21 cellular contexts compared by ENCODE assay signal in genomic region chr2:9247177-9247576, GRCh38. TPM values are rescaled to one million over a fixed set of nuclear protein-coding genes. Genes with fewer than 3 reads are reported as not detected.
DNase-seq lines count a peak whose midpoint lies in the region; ATAC-seq and TF ChIP-seq lines count a peak whose summit lies in the region.
"Had no signal": no experiment of that assay in that cellular context is flagged by ENCODE, and none has a peak within 500 bp of the region (broad histone marks: within the 10 kb centered on the region; RNA-seq: fewer than 3 reads in every experiment).

No MANE protein-coding gene starts in this region.

- H3K27me3 ChIP-seq in trophoblast cell (ENCODE audit: insufficient read depth, low read length), result no peaks in the 10 kb centered on the region
- no peaks in the 10 kb centered on the region for H3K27me3 ChIP-seq in esophagus squamous epithelium
- H3K27me3 ChIP-seq in MG63, result no peaks in the 10 kb centered on the region

- H3K36me3 ChIP-seq in trophoblast cell (ENCODE audit: control insufficient read depth in 1 of 2, insufficient read depth in 2 of 2, low read length in 2 of 2), result peaks cover 0 to 3% of the 10 kb centered on the region in 2 experiments
- no peaks in the 10 kb centered on the region for H3K36me3 ChIP-seq in esophagus squamous epithelium
- peaks cover 16% of the 10 kb centered on the region for H3K36me3 ChIP-seq in MG63

- WGBS in trophoblast cell (ENCODE audit: extremely low coverage, insufficient coverage, insufficient read length), result no CpG with 5 or more reads among the region's 13 CpGs
- WGBS in esophagus squamous epithelium, 2 donors, result 78 to 85% methylated on average over 11 of the region's 13 CpGs

- no peak for TF ChIP-seq POLR2A in esophagus squamous epithelium (IDR thresholded peaks at IDR 0.05)

- H2BK12ac ChIP-seq in trophoblast cell (ENCODE audit: low read length), result no peak overlapping the region

- no peak overlapping the region for H4K8ac ChIP-seq in trophoblast cell (ENCODE audit: low read depth, low read length)

- peaks cover 0 to 1% of the 10 kb centered on the region in 2 donors for H3K36me3 Mint-ChIP-seq in stimulated activated naive B cell treated with anti-CD40 and anti-IgM and Interleukin-4, amounts not matched to agents 10 μg/mL and 1 μg/mL and 100 μg/mL, for 72 hours
- H3K36me3 Mint-ChIP-seq: activated naive CD4-positive, alpha-beta T cell treated with anti-CD3 and anti-CD28 coated beads, Interleukin-2, amount 50 U/mL, for 24 hours had no signal

- H3K4me3 Mint-ChIP-seq in stimulated activated naive B cell treated with anti-CD40 and anti-IgM and Interleukin-4, amounts not matched to agents 10 μg/mL and 1 μg/mL and 100 μg/mL, for 72 hours, result no peak overlapping the region
- H3K4me3 Mint-ChIP-seq: activated B cell treated with CpG ODN at 0.5 μM for 24 hours; activated CD8-positive, alpha-beta T cell treated with anti-CD3 and anti-CD28 coated beads for 36 hours; activated naive CD4-positive, alpha-beta T cell treated with anti-CD3 and anti-CD28 coated beads, Interleukin-2, amount 50 U/mL, for 24 hours; activated T-cell treated with anti-CD3 and anti-CD28 coated beads, Interleukin-2, amount 50 U/mL, for 24 hours; stimulated activated naive CD8-positive, alpha-beta T cell treated with anti-CD3 and anti-CD28 coated beads, Interleukin-15, amount 100 ng/mL, for 72 hours; T-helper 17 cell had no signal

- no peak overlapping the region for H2AK5ac ChIP-seq in trophoblast cell (ENCODE audit: low read length)

- H3K27me3 Mint-ChIP-seq in stimulated activated naive B cell treated with anti-CD40 and anti-IgM and Interleukin-4, amounts not matched to agents 10 μg/mL and 1 μg/mL and 100 μg/mL, for 72 hours, result peaks cover 3 to 4% of the 10 kb centered on the region in 2 donors

- H3K4me1 Mint-ChIP-seq in stimulated activated naive B cell treated with anti-CD40 and anti-IgM and Interleukin-4, amounts not matched to agents 10 μg/mL and 1 μg/mL and 100 μg/mL, for 72 hours, result no peaks in the 10 kb centered on the region
- H3K4me1 Mint-ChIP-seq: activated B cell treated with CpG ODN at 0.5 μM for 24 hours; activated naive CD4-positive, alpha-beta T cell treated with anti-CD3 and anti-CD28 coated beads, Interleukin-2, amount 50 U/mL, for 24 hours; stimulated activated naive CD8-positive, alpha-beta T cell treated with anti-CD3 and anti-CD28 coated beads, Interleukin-15, amount 100 ng/mL, for 72 hours; T-helper 17 cell had no signal

- no peak overlapping the region for H3K27ac Mint-ChIP-seq in stimulated activated naive B cell treated with anti-CD40 and anti-IgM and Interleukin-4, amounts not matched to agents 10 μg/mL and 1 μg/mL and 100 μg/mL, for 72 hours
- H3K27ac Mint-ChIP-seq: activated B cell treated with CpG ODN at 0.5 μM for 24 hours; activated CD8-positive, alpha-beta T cell treated with anti-CD3 and anti-CD28 coated beads for 36 hours; activated naive CD4-positive, alpha-beta T cell treated with anti-CD3 and anti-CD28 coated beads, Interleukin-2, amount 50 U/mL, for 24 hours; activated T-cell treated with anti-CD3 and anti-CD28 coated beads, Interleukin-2, amount 50 U/mL, for 24 hours; stimulated activated naive CD8-positive, alpha-beta T cell treated with anti-CD3 and anti-CD28 coated beads, Interleukin-15, amount 100 ng/mL, for 72 hours; T-helper 17 cell had no signal

- H2BK5ac ChIP-seq in trophoblast cell (ENCODE audit: low read depth, low read length, poor library complexity), result no peak overlapping the region

- TF ChIP-seq CTCF in coronary artery (IDR thresholded peaks at IDR 0.05), result no peak
- no peak for TF ChIP-seq CTCF in esophagus squamous epithelium (IDR thresholded peaks at IDR 0.05)

- no peak overlapping the region for H4K91ac ChIP-seq in trophoblast cell (ENCODE audit: low read depth, low read length)

- H3K27ac ChIP-seq in coronary artery (peak overlapping the region in 1 of 2 donors; percentile 50), trophoblast cell (ENCODE audit: low read depth, low read length) (no peak overlapping the region), esophagus squamous epithelium (peak overlapping the region in 1 of 4 donors; percentile 21)
- H3K27ac ChIP-seq: KMS-11 had no signal

- H3K14ac ChIP-seq in trophoblast cell (ENCODE audit: low read length), result no peak overlapping the region

- no peak overlapping the region for H3K23ac ChIP-seq in trophoblast cell (ENCODE audit: low read length)

- intact Hi-C loops in esophagus squamous epithelium (cut with DNase I), result no loop called here

- H3K9me3 ChIP-seq in trophoblast cell (ENCODE audit: insufficient read depth, low read depth, low read length), result no peaks in the 10 kb centered on the region
- no peaks in the 10 kb centered on the region for H3K9me3 ChIP-seq in esophagus squamous epithelium
- H3K9me3 ChIP-seq in MG63, result no peaks in the 10 kb centered on the region
- H3K9me3 ChIP-seq: Caco-2 had no signal

- H4K12ac ChIP-seq in trophoblast cell (ENCODE audit: low read depth, low read length), result no peak overlapping the region

- H3K79me2 ChIP-seq in trophoblast cell (ENCODE audit: control insufficient read depth, insufficient read depth, low read length, poor library complexity), result no peaks in the 10 kb centered on the region

- ATAC-seq in stimulated activated naive B cell treated with anti-CD40 and anti-IgM and Interleukin-4, amounts not matched to agents 10 μg/mL and 1 μg/mL and 100 μg/mL, for 72 hours (replicated peaks), result no peak
- ATAC-seq in GM18520 (IDR thresholded peaks at IDR 0.05; ENCODE audit: unreplicated experiment), result no peak
- ATAC-seq: activated CD8-positive, alpha-beta T cell treated with anti-CD3 and anti-CD28 coated beads for 36 hours; stimulated activated naive CD8-positive, alpha-beta T cell treated with anti-CD3 and anti-CD28 coated beads, Interleukin-15, amount 100 ng/mL, for 72 hours; T-helper 17 cell had no signal

- peaks cover 3% of the 10 kb centered on the region for H3K79me1 ChIP-seq in trophoblast cell (ENCODE audit: low read length)

- H3K9me3 Mint-ChIP-seq in stimulated activated naive B cell treated with anti-CD40 and anti-IgM and Interleukin-4, amounts not matched to agents 10 μg/mL and 1 μg/mL and 100 μg/mL, for 72 hours, result no peaks in the 10 kb centered on the region
- H3K9me3 Mint-ChIP-seq: activated B cell treated with CpG ODN at 0.5 μM for 24 hours; activated CD8-positive, alpha-beta T cell treated with anti-CD3 and anti-CD28 coated beads for 36 hours; activated naive CD4-positive, alpha-beta T cell treated with anti-CD3 and anti-CD28 coated beads, Interleukin-2, amount 50 U/mL, for 24 hours; activated T-cell treated with anti-CD3 and anti-CD28 coated beads, Interleukin-2, amount 50 U/mL, for 24 hours; stimulated activated naive CD8-positive, alpha-beta T cell treated with anti-CD3 and anti-CD28 coated beads, Interleukin-15, amount 100 ng/mL, for 72 hours had no signal

- H3K4me2 ChIP-seq in trophoblast cell (ENCODE audit: low read length), result no peak overlapping the region
- H3K4me2 ChIP-seq: KMS-11 had no signal

- no peak overlapping the region for H2BK120ac ChIP-seq in trophoblast cell (ENCODE audit: insufficient read depth, low read length, poor library complexity)

- H3K4me3 ChIP-seq in coronary artery (peak overlapping the region; percentile 1), trophoblast cell (ENCODE audit: low read depth, low read length) (no peak overlapping the region), esophagus squamous epithelium (no peak overlapping the region), MG63 (no peak overlapping the region)

- H3K9ac ChIP-seq in trophoblast cell (ENCODE audit: low read length), result no peak overlapping the region
- H3K9ac ChIP-seq: KMS-11 had no signal

- H3K4me1 ChIP-seq in trophoblast cell (ENCODE audit: control insufficient read depth in 1 of 2, insufficient read depth in 2 of 2, low read length in 2 of 2), result peaks cover 22 to 23% of the 10 kb centered on the region in 2 experiments
- H3K4me1 ChIP-seq in esophagus squamous epithelium, result peaks cover 16 to 78% (median 44%) of the 10 kb centered on the region in 3 donors

- peak; percentile 72 for DNase-seq in D341Med (ENCODE audit: low spot score)
- DNase-seq in NCI-H446 treated with DMSO at 0.1 percent for 48 hours (lab: John Stamatoyannopoulos, UW), result peak; percentile 53
- DNase-seq in coronary artery (ENCODE audit: low spot score), result no peak
- no peak for DNase-seq in trophoblast cell
- no peak for DNase-seq in esophagus squamous epithelium (lab: John Stamatoyannopoulos, UW)
- DNase-seq in stimulated activated naive B cell treated with anti-CD40 and anti-IgM and Interleukin-4, amounts not matched to agents 10 μg/mL and 1 μg/mL and 100 μg/mL, for 72 hours, result no peak
- DNase-seq in MG63, result no peak
- DNase-seq: activated B cell treated with CpG ODN at 0.5 μM for 24 hours; activated CD8-positive, alpha-beta T cell treated with anti-CD3 and anti-CD28 coated beads for 36 hours; activated T-cell treated with anti-CD3 and anti-CD28 coated beads, Interleukin-2, amount 50 U/mL, for 24 hours; AML-193; Caco-2; hippocampal formation; islet precursor cell; right cardiac atrium; stimulated activated CD4-positive, alpha-beta T cell treated with anti-CD3 and anti-CD28 coated beads, Interleukin-2, amount 100 ng/mL, for 24 hours; stimulated activated naive CD8-positive, alpha-beta T cell treated with anti-CD3 and anti-CD28 coated beads, Interleukin-15, amount 100 ng/mL, for 72 hours; T-helper 17 cell had no signal

- H2AFZ ChIP-seq in trophoblast cell (ENCODE audit: insufficient read depth, low read length, poor library complexity), result no peak overlapping the region

- H3K18ac ChIP-seq in trophoblast cell (ENCODE audit: low read length), result no peak overlapping the region

- H3K4ac ChIP-seq in trophoblast cell (ENCODE audit: low read depth, low read length), result peak overlapping the region; percentile 12

RNA-seq across cellular contexts. Expression of gene ASAP2, which starts 40.6 kb away (rescaled TPM):
- polyA plus RNA-seq in trophoblast cell (2013), result 35.0 and 37.6 TPM in 2 replicates
- total RNA-seq in esophagus squamous epithelium, result 10 to 100 TPM in 1 of 4 donors, 1 to 10 TPM in 3; 3.3 to 15.3 (median 6.9) TPM
- total RNA-seq in MG63 (2014; rRNA removed; shearing (Covaris generic); ENCODE audit: low replicate concordance), result 18.4 and 30.6 TPM in 2 replicates
- total RNA-seq: activated B cell treated with CpG ODN at 0.5 μM for 24 hours; activated CD8-positive, alpha-beta T cell treated with anti-CD3 and anti-CD28 coated beads for 36 hours had no signal

Comparison
In these comparisons a context has a peak if more than half of its experiments do, and no peak if none do; other contexts are left out.
1. DNase-seq: peak in D341Med (single experiment) and NCI-H446 treated with DMSO at 0.1 percent for 48 hours (single experiment); none in coronary artery (single experiment), trophoblast cell (0 of 2), esophagus squamous epithelium (single experiment), stimulated activated naive B cell treated with anti-CD40 and anti-IgM and Interleukin-4, amounts not matched to agents 10 μg/mL and 1 μg/mL and 100 μg/mL, for 72 hours (single experiment) and MG63 (single experiment).